32 cellular contexts compared by ENCODE assay signal in the genomic region with DNA sequence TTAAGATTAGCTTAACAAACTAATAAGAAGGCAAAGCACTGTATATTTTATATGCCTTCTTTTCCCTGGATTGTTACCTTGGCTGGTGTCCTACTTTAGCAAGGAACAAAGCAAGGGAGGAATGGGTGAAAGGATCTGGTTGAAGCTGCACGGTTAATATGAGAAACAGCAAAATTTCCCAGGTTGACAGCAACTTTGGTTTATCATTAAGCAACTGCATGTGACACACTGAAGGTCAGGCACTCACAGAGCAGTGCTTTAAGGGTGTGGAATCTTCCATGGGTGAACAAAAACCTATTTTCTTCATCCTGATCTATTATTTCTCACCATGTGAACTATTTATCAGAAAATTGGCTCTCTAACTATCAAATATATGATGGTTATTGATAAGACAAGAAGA.
DNase-seq lines count a peak whose midpoint lies in the region; ATAC-seq, FAIRE-seq and TF ChIP-seq lines count a peak whose summit lies in the region.
"Had no signal": no experiment of that assay in that cellular context is flagged by ENCODE, and none has a peak within 500 bp of the region (broad histone marks: within the 10 kb centered on the region; RNA-seq: fewer than 3 reads in every experiment).

No MANE protein-coding gene starts in this region.

- H3K27me3 ChIP-seq in hepatocyte: no peaks in the 10 kb centered on the region
- H3K27me3 ChIP-seq: colonic mucosa, esophagus muscularis mucosa, tibial nerve had no signal

- intact Hi-C loops in activated T-helper 1 cell treated with anti-CD3 and anti-CD28 coated beads, Interleukin-12 subunit alpha, Interleukin-12 subunit beta, Interleukin-2, Interleukin-4 antibody, amounts not matched to agents 30 ng/mL and 10 ng/mL and 1 ng/mL, durations not matched to agents 14 hours and 24 hours and 36 hours (cut with micrococcal nuclease): loop anchor here (10.0 kb wide), 1 partner anchor 456 kb away; no protein-coding TSS in a partner anchor

- TF ChIP-seq CTCF in hepatocyte (IDR thresholded peaks at IDR 0.05; ENCODE audit: poor library complexity): no peak
- TF ChIP-seq CTCF in GM10266 (IDR thresholded peaks at IDR 0.05; ENCODE audit: control insufficient read depth, insufficient read depth, low read depth, missing control alignments): no peak

- no peaks in the 10 kb centered on the region for H3K9me3 ChIP-seq in hepatocyte (ENCODE audit: low read depth)
- H3K9me3 ChIP-seq: colonic mucosa, esophagus muscularis mucosa, HAP-1, heart right ventricle, lower lobe of right lung, prostate gland, SK-N-SH, tibial nerve had no signal

- DNase-seq in hepatocyte (ENCODE audit: low spot score): no peak
- DNase-seq in GM12892 (ENCODE audit: insufficient read length): no peak
- no peak for DNase-seq in GM10266 (ENCODE audit: extremely low spot score)
- DNase-seq in activated T-helper 1 cell treated with anti-CD3 and anti-CD28 coated beads, Interleukin-12 subunit alpha, Interleukin-12 subunit beta, Interleukin-2, Interleukin-4 antibody, amounts not matched to agents 30 ng/mL and 10 ng/mL and 1 ng/mL, durations not matched to agents 14 hours and 24 hours and 36 hours (ENCODE audit: low spot score): no peak
- DNase-seq: activated CD4-positive, alpha-beta T cell treated with anti-CD3 and anti-CD28 coated beads, Interleukin-2, amount 50 U/mL, for 1 hour; activated CD4-positive, CD25-positive, alpha-beta regulatory T cell; activated gamma-delta T cell treated with Interleukin-2 at 50 U/mL for 16 hours; activated naive CD8-positive, alpha-beta T cell treated with anti-CD3 and anti-CD28 coated beads, Interleukin-2, amount 10 ng/mL, durations not matched to agents 7 days and 5 days; activated T-cell treated with anti-CD3 and anti-CD28 coated beads, Interleukin-2, amount 50 U/mL, for 1 hour; aorta; colonic mucosa; heart right ventricle; lower lobe of right lung; naive thymus-derived CD4-positive, alpha-beta T cell; NCI-H1105; NCI-H1930; NK-92 treated with Interleukin-12 subunit alpha and Interleukin-12 subunit beta, amount 100 ng/mL, for 24 hours; nucleus accumbens; PC-3; SK-N-SH; stimulated activated CD4-positive, alpha-beta T cell treated with anti-CD3 and anti-CD28 coated beads, Interleukin-2, amount 100 ng/mL, for 48 hours had no signal

- peaks cover 3% of the 10 kb centered on the region for H3K9me3 Mint-ChIP-seq in stimulated activated memory B cell treated with anti-CD40 and anti-IgM and Interleukin-4, amounts not matched to agents 10 μg/mL and 1 μg/mL and 100 μg/mL, for 72 hours
- no peaks in the 10 kb centered on the region for H3K9me3 Mint-ChIP-seq in activated T-helper 1 cell treated with anti-CD3 and anti-CD28 coated beads, Interleukin-12 subunit alpha, Interleukin-12 subunit beta, Interleukin-2, Interleukin-4 antibody, amounts not matched to agents 30 ng/mL and 10 ng/mL and 1 ng/mL, durations not matched to agents 14 hours and 24 hours and 36 hours
- H3K9me3 Mint-ChIP-seq: activated naive CD8-positive, alpha-beta T cell treated with anti-CD3 and anti-CD28 coated beads, Interleukin-2, amount 10 ng/mL, durations not matched to agents 7 days and 5 days; T-helper 1 cell treated with Interleukin-12 subunit alpha and Interleukin-12 subunit beta and Interleukin-4 antibody, amounts not matched to agents 30 μg/mL and 1 μg/mL, for 36 hours had no signal

- no peaks in the 10 kb centered on the region for H3K36me3 Mint-ChIP-seq in stimulated activated memory B cell treated with anti-CD40 and anti-IgM and Interleukin-4, amounts not matched to agents 10 μg/mL and 1 μg/mL and 100 μg/mL, for 72 hours
- H3K36me3 Mint-ChIP-seq in activated T-helper 1 cell treated with anti-CD3 and anti-CD28 coated beads, Interleukin-12 subunit alpha, Interleukin-12 subunit beta, Interleukin-2, Interleukin-4 antibody, amounts not matched to agents 30 ng/mL and 10 ng/mL and 1 ng/mL, durations not matched to agents 14 hours and 24 hours and 36 hours (ENCODE audit: low read depth): no peaks in the 10 kb centered on the region
- H3K36me3 Mint-ChIP-seq: activated naive CD8-positive, alpha-beta T cell treated with anti-CD3 and anti-CD28 coated beads, Interleukin-2, amount 10 ng/mL, durations not matched to agents 7 days and 5 days; naive thymus-derived CD4-positive, alpha-beta T cell had no signal

- H3K27ac Mint-ChIP-seq in stimulated activated memory B cell treated with anti-CD40 and anti-IgM and Interleukin-4, amounts not matched to agents 10 μg/mL and 1 μg/mL and 100 μg/mL, for 72 hours: no peak overlapping the region
- no peak overlapping the region for H3K27ac Mint-ChIP-seq in activated T-helper 1 cell treated with anti-CD3 and anti-CD28 coated beads, Interleukin-12 subunit alpha, Interleukin-12 subunit beta, Interleukin-2, Interleukin-4 antibody, amounts not matched to agents 30 ng/mL and 10 ng/mL and 1 ng/mL, durations not matched to agents 14 hours and 24 hours and 36 hours
- H3K27ac Mint-ChIP-seq: activated naive CD8-positive, alpha-beta T cell treated with anti-CD3 and anti-CD28 coated beads, Interleukin-2, amount 10 ng/mL, durations not matched to agents 7 days and 5 days; naive thymus-derived CD4-positive, alpha-beta T cell; T-helper 1 cell treated with Interleukin-12 subunit alpha and Interleukin-12 subunit beta and Interleukin-4 antibody, amounts not matched to agents 30 μg/mL and 1 μg/mL, for 36 hours had no signal

- peaks cover 19% of the 10 kb centered on the region for H3K4me1 ChIP-seq in hepatocyte (ENCODE audit: insufficient read depth)
- H3K4me1 ChIP-seq: colonic mucosa, esophagus muscularis mucosa, HAP-1, heart right ventricle, lower lobe of right lung, prostate gland, tibial nerve had no signal

- H3K27ac ChIP-seq in hepatocyte: peak overlapping the region; percentile 78
- H3K27ac ChIP-seq: colonic mucosa, esophagus muscularis mucosa, heart right ventricle, lower lobe of right lung, prostate gland, tibial nerve had no signal

- TF ChIP-seq POLR2A in GM12892 (IDR thresholded peaks at IDR 0.05; ENCODE audit: low read depth, low read length): no peak

- H3K4me3 ChIP-seq in hepatocyte: no peak overlapping the region
- H3K4me3 ChIP-seq: colonic mucosa, esophagus muscularis mucosa, HAP-1, heart right ventricle, lower lobe of right lung, prostate gland, tibial nerve had no signal

- H3K4me2 ChIP-seq in hepatocyte: peak overlapping the region; percentile 38
- H3K4me2 ChIP-seq: SK-N-SH had no signal

- H3K4me1 Mint-ChIP-seq in stimulated activated memory B cell treated with anti-CD40 and anti-IgM and Interleukin-4, amounts not matched to agents 10 μg/mL and 1 μg/mL and 100 μg/mL, for 72 hours: no peaks in the 10 kb centered on the region
- H3K4me1 Mint-ChIP-seq in activated T-helper 1 cell treated with anti-CD3 and anti-CD28 coated beads, Interleukin-12 subunit alpha, Interleukin-12 subunit beta, Interleukin-2, Interleukin-4 antibody, amounts not matched to agents 30 ng/mL and 10 ng/mL and 1 ng/mL, durations not matched to agents 14 hours and 24 hours and 36 hours (ENCODE audit: low read depth): no peaks in the 10 kb centered on the region
- H3K4me1 Mint-ChIP-seq: activated naive CD8-positive, alpha-beta T cell treated with anti-CD3 and anti-CD28 coated beads, Interleukin-2, amount 10 ng/mL, durations not matched to agents 7 days and 5 days; naive thymus-derived CD4-positive, alpha-beta T cell had no signal

- no peaks in the 10 kb centered on the region for H3K79me2 ChIP-seq in hepatocyte

- H3K9me2 ChIP-seq in hepatocyte (replicated peaks; ENCODE audit: insufficient read depth): no peaks in the 10 kb centered on the region
- H3K9me2 ChIP-seq: SK-N-SH had no signal

- no peak for FAIRE-seq in GM12892 (lab: Jason Lieb, UNC)
- FAIRE-seq: A204.1 had no signal

- H3K27me3 Mint-ChIP-seq in stimulated activated memory B cell treated with anti-CD40 and anti-IgM and Interleukin-4, amounts not matched to agents 10 μg/mL and 1 μg/mL and 100 μg/mL, for 72 hours: no peaks in the 10 kb centered on the region
- peaks cover 1% of the 10 kb centered on the region for H3K27me3 Mint-ChIP-seq in activated T-helper 1 cell treated with anti-CD3 and anti-CD28 coated beads, Interleukin-12 subunit alpha, Interleukin-12 subunit beta, Interleukin-2, Interleukin-4 antibody, amounts not matched to agents 30 ng/mL and 10 ng/mL and 1 ng/mL, durations not matched to agents 14 hours and 24 hours and 36 hours (ENCODE audit: insufficient read depth)
- H3K27me3 Mint-ChIP-seq: activated naive CD8-positive, alpha-beta T cell treated with anti-CD3 and anti-CD28 coated beads, Interleukin-2, amount 10 ng/mL, durations not matched to agents 7 days and 5 days had no signal

- peak; percentile 32 for ATAC-seq in GM18508 (IDR thresholded peaks at IDR 0.05; ENCODE audit: insufficient read depth, unreplicated experiment)
- ATAC-seq in GM21423 (IDR thresholded peaks at IDR 0.05; ENCODE audit: unreplicated experiment): peak; percentile 45
- ATAC-seq in HG03378 (IDR thresholded peaks at IDR 0.05; ENCODE audit: unreplicated experiment): peak; percentile 31
- no peak for ATAC-seq in stimulated activated memory B cell treated with anti-CD40 and anti-IgM and Interleukin-4, amounts not matched to agents 10 μg/mL and 1 μg/mL and 100 μg/mL, for 72 hours
- ATAC-seq: heart right ventricle; naive thymus-derived CD4-positive, alpha-beta T cell; PC-3; sciatic nerve had no signal

- H2AFZ ChIP-seq in hepatocyte: no peak overlapping the region

- WGBS in hepatocyte (ENCODE audit: low lambda C conversion rate, missing lambda C conversion rate): 55% methylated on average over 1 of the region's 1 CpG

- no peaks in the 10 kb centered on the region for H4K20me1 ChIP-seq in hepatocyte (ENCODE audit: insufficient read depth, poor library complexity, severe bottlenecking)

- no peaks in the 10 kb centered on the region for H3K36me3 ChIP-seq in hepatocyte (replicated peaks; ENCODE audit: insufficient read depth, low read depth)
- H3K36me3 ChIP-seq: colonic mucosa, esophagus muscularis mucosa, HAP-1, heart right ventricle, lower lobe of right lung, prostate gland, tibial nerve had no signal

- H3K4me3 Mint-ChIP-seq in stimulated activated memory B cell treated with anti-CD40 and anti-IgM and Interleukin-4, amounts not matched to agents 10 μg/mL and 1 μg/mL and 100 μg/mL, for 72 hours: no peak overlapping the region
- H3K4me3 Mint-ChIP-seq in activated T-helper 1 cell treated with anti-CD3 and anti-CD28 coated beads, Interleukin-12 subunit alpha, Interleukin-12 subunit beta, Interleukin-2, Interleukin-4 antibody, amounts not matched to agents 30 ng/mL and 10 ng/mL and 1 ng/mL, durations not matched to agents 14 hours and 24 hours and 36 hours: no peak overlapping the region
- H3K4me3 Mint-ChIP-seq: activated naive CD8-positive, alpha-beta T cell treated with anti-CD3 and anti-CD28 coated beads, Interleukin-2, amount 10 ng/mL, durations not matched to agents 7 days and 5 days; naive thymus-derived CD4-positive, alpha-beta T cell; T-helper 1 cell treated with Interleukin-12 subunit alpha and Interleukin-12 subunit beta and Interleukin-4 antibody, amounts not matched to agents 30 μg/mL and 1 μg/mL, for 36 hours had no signal
